8 cellular contexts compared by ENCODE assay signal in genomic region chr13:34156841-34157365, GRCh38.
DNase-seq lines count a peak whose midpoint lies in the region; ATAC-seq and TF ChIP-seq lines count a peak whose summit lies in the region.

No MANE protein-coding gene starts in this region.

- intact Hi-C loops in posterior vena cava (cut with DNase I): no loop called here
- intact Hi-C loops in CD4-positive, alpha-beta memory T cell (cut with micrococcal nuclease): no loop called here

- peak; percentile 100 for ATAC-seq in GM18909 (IDR thresholded peaks at IDR 0.05; ENCODE audit: poor library complexity, unreplicated experiment)
- peak; percentile 96 for ATAC-seq in HG03066 (IDR thresholded peaks at IDR 0.05; ENCODE audit: low read depth, unreplicated experiment)

- H3K4me3 ChIP-seq in BJ (ENCODE audit: low read depth, low read length) (no peak overlapping the region), fibroblast of villous mesenchyme (ENCODE audit: low read depth, low read length) (peak overlapping the region; percentile 33)
- H3K4me3 ChIP-seq in CD4-positive, alpha-beta memory T cell (ENCODE audit: low read length in 2 of 2): no peak overlapping the region

- H3K9me3 Mint-ChIP-seq in CD4-positive, alpha-beta memory T cell: peaks cover 0 to 7% (median 2%) of the 10 kb centered on the region in 8 donors

- no peak overlapping the region for H3K27ac ChIP-seq in CD4-positive, alpha-beta memory T cell (ENCODE audit: low read depth, low read length)

- H3K4me3 Mint-ChIP-seq in CD4-positive, alpha-beta memory T cell: peak overlapping the region in 3 of 8 donors; percentile 52 to 61 (median 60)

- H3K4me1 ChIP-seq in CD4-positive, alpha-beta memory T cell (ENCODE audit: insufficient read depth, low read length): no peaks in the 10 kb centered on the region

- no peaks in the 10 kb centered on the region for H3K36me3 ChIP-seq in BJ (ENCODE audit: control insufficient read depth, insufficient read depth, low read length)
- H3K36me3 ChIP-seq in CD4-positive, alpha-beta memory T cell (ENCODE audit: insufficient read depth, low read length): no peaks in the 10 kb centered on the region

- TF ChIP-seq CTCF in BJ (IDR thresholded peaks at IDR 0.05; ENCODE audit: insufficient read depth, low read depth, low read length) (no peak), fibroblast of villous mesenchyme (IDR thresholded peaks at IDR 0.05; ENCODE audit: insufficient read depth, low read depth, low read length) (no peak)

- POLR2A ChIA-PET in BJ (lab: Charles Lee): no interaction called here
- POLR2A ChIA-PET in CD4-positive, alpha-beta memory T cell (lab: Charles Lee; ENCODE audit: partially characterized antibody): no interaction called here

- DNase-seq in BJ (ENCODE audit: low read depth): peak; percentile 81
- DNase-seq in NCI-H345 (lab: John Stamatoyannopoulos, UW): peak; percentile 77
- DNase-seq in activated CD8-positive, alpha-beta memory T cell treated with anti-CD3 and anti-CD28 coated beads for 48 hours (ENCODE audit: low read depth in 2 of 3, low spot score in 2 of 3): peak in 2 of 3 experiments; percentile 11 to 15
- DNase-seq in fibroblast of villous mesenchyme (ENCODE audit: low read depth): peak; percentile 94
- peak; percentile 88 for DNase-seq in posterior vena cava (ENCODE audit: low spot score)
- DNase-seq in CD4-positive, alpha-beta memory T cell: no peak

- CTCF ChIA-PET in BJ (lab: Yijun Ruan, JAX): interaction anchor here (1.0 kb wide), 1 partner anchor 9 kb away, joined by 3 read pairs; no protein-coding TSS in a partner anchor
- CTCF ChIA-PET in CD4-positive, alpha-beta memory T cell (lab: Charles Lee; ENCODE audit: partially characterized antibody): no interaction called here

- H3K27me3 Mint-ChIP-seq in CD4-positive, alpha-beta memory T cell: peaks cover 8 to 10% of the 10 kb centered on the region in 2 donors

- no peaks in the 10 kb centered on the region for H3K36me3 Mint-ChIP-seq in CD4-positive, alpha-beta memory T cell

- no peaks in the 10 kb centered on the region for H3K27me3 ChIP-seq in BJ (ENCODE audit: control insufficient read depth, insufficient read depth, low read length)
- no peaks in the 10 kb centered on the region for H3K27me3 ChIP-seq in CD4-positive, alpha-beta memory T cell (ENCODE audit: insufficient read depth, low read length)

- H3K9me3 ChIP-seq in CD4-positive, alpha-beta memory T cell (ENCODE audit: control insufficient read depth in 1 of 2, low read length in 2 of 2): no peaks in the 10 kb centered on the region

- peaks cover 0 to 9% (median 5%) of the 10 kb centered on the region in 4 donors for H3K4me1 Mint-ChIP-seq in CD4-positive, alpha-beta memory T cell

- no peak overlapping the region for H3K27ac Mint-ChIP-seq in CD4-positive, alpha-beta memory T cell

Comparison
In these comparisons a context has a peak if more than half of its experiments do, and no peak if none do; other contexts are left out.
1. DNase-seq: peak in BJ (single experiment), NCI-H345 (single experiment), activated CD8-positive, alpha-beta memory T cell treated with anti-CD3 and anti-CD28 coated beads for 48 hours (2 of 3), fibroblast of villous mesenchyme (single experiment) and posterior vena cava (single experiment); none in CD4-positive, alpha-beta memory T cell (0 of 5).